ENCODE assay signal across 9 cellular contexts in genomic region chr20:31664696-31665354, GRCh38. TPM values are rescaled to one million over a fixed set of nuclear protein-coding genes. Genes with fewer than 3 reads are reported as not detected.
A peak's percentile ranks its signal among the peaks of the same experiment; 100 is the strongest.
DNase-seq lines count a peak whose midpoint lies in the region; ATAC-seq and TF ChIP-seq lines count a peak whose summit lies in the region.
"Had no signal": no experiment of that assay in that cellular context is flagged by ENCODE, and none has a peak within 500 bp of the region (broad histone marks: within the 10 kb centered on the region; RNA-seq: fewer than 3 reads in every experiment).

No MANE protein-coding gene starts in this region.

- H3K4me1 ChIP-seq in mucosa of rectum (ENCODE audit: control insufficient read depth in 2 of 2, insufficient read depth in 2 of 2, low read length in 2 of 2), result peaks cover 60 to 66% of the 10 kb centered on the region in 2 donors
- no peaks in the 10 kb centered on the region for H3K4me1 ChIP-seq in urinary bladder (ENCODE audit: insufficient read depth)

- peak overlapping the region; percentile 31 to 34 for H3K9ac ChIP-seq in mucosa of rectum (ENCODE audit: low read depth in 1 of 2, low read length in 2 of 2)

- H3K4me1 Mint-ChIP-seq in activated naive CD4-positive, alpha-beta T cell treated with anti-CD3 and anti-CD28 coated beads, Interleukin-2, amount 50 U/mL, for 24 hours, result peaks cover 59% of the 10 kb centered on the region
- H3K4me1 Mint-ChIP-seq in brain, result peaks cover 54% of the 10 kb centered on the region

- H3K27ac ChIP-seq in mucosa of rectum (ENCODE audit: low read depth in 2 of 2, low read length in 2 of 2) (peak overlapping the region; percentile 88 to 92), urinary bladder (ENCODE audit: low read depth) (peak overlapping the region; percentile 23)

- no peak for ATAC-seq in omental fat pad (ENCODE audit: low FRiP score)

- no peaks in the 10 kb centered on the region for H3K9me3 ChIP-seq in mucosa of rectum (ENCODE audit: control insufficient read depth in 2 of 2, low read length in 2 of 2)

- no peaks in the 10 kb centered on the region for H3K9me3 Mint-ChIP-seq in activated naive CD4-positive, alpha-beta T cell treated with anti-CD3 and anti-CD28 coated beads, Interleukin-2, amount 50 U/mL, for 24 hours
- no peaks in the 10 kb centered on the region for H3K9me3 Mint-ChIP-seq in brain

- TF ChIP-seq CTCF in brain (conservative IDR thresholded peaks at IDR 0.05), result no peak
- no peak for TF ChIP-seq CTCF in omental fat pad (IDR thresholded peaks at IDR 0.05)

- H3K36me3 ChIP-seq in mucosa of rectum (ENCODE audit: control insufficient read depth in 2 of 2, insufficient read depth in 2 of 2, low read length in 2 of 2), result peaks cover 15 to 17% of the 10 kb centered on the region in 2 donors
- H3K36me3 ChIP-seq in urinary bladder (ENCODE audit: insufficient read depth), result no peaks in the 10 kb centered on the region

- DNase-seq in activated naive CD4-positive, alpha-beta T cell treated with anti-CD3 and anti-CD28 coated beads, Interleukin-2, amount 50 U/mL, for 16 hours, result no peak
- DNase-seq in H4 (ENCODE audit: low spot score) (no peak), NCI-H1417 treated with DMSO at 0.1 percent for 48 hours (lab: John Stamatoyannopoulos, UW) (no peak), omental fat pad (ENCODE audit: low spot score) (no peak)

- H3K4me3 ChIP-seq in mucosa of rectum (ENCODE audit: low read length in 2 of 2), result peak overlapping the region in 1 of 2 donors; percentile 37
- H3K4me3 ChIP-seq in urinary bladder (ENCODE audit: low read depth, low read length), result no peak overlapping the region

- WGBS in urinary bladder, result 56% methylated on average over 2 of the region's 2 CpGs

- H3K27ac Mint-ChIP-seq in activated naive CD4-positive, alpha-beta T cell treated with anti-CD3 and anti-CD28 coated beads, Interleukin-2, amount 50 U/mL, for 24 hours, result peak overlapping the region; percentile 30
- H3K27ac Mint-ChIP-seq in brain, result peak overlapping the region; percentile 7 to 90 (median 72)

- H3K4me3 Mint-ChIP-seq in activated naive CD4-positive, alpha-beta T cell treated with anti-CD3 and anti-CD28 coated beads, Interleukin-2, amount 50 U/mL, for 24 hours, result no peak overlapping the region
- no peak overlapping the region for H3K4me3 Mint-ChIP-seq in brain

- H3K27me3 ChIP-seq in mucosa of rectum (ENCODE audit: control insufficient read depth in 2 of 2, insufficient read depth in 2 of 2, low read length in 2 of 2), result no peaks in the 10 kb centered on the region

- no peaks in the 10 kb centered on the region for H3K27me3 Mint-ChIP-seq in activated naive CD4-positive, alpha-beta T cell treated with anti-CD3 and anti-CD28 coated beads, Interleukin-2, amount 50 U/mL, for 24 hours
- H3K27me3 Mint-ChIP-seq in brain, result no peaks in the 10 kb centered on the region

- H3K36me3 Mint-ChIP-seq in activated naive CD4-positive, alpha-beta T cell treated with anti-CD3 and anti-CD28 coated beads, Interleukin-2, amount 50 U/mL, for 24 hours, result peaks cover 9% of the 10 kb centered on the region
- H3K36me3 Mint-ChIP-seq in brain, result peaks cover 25% of the 10 kb centered on the region

RNA-seq across cellular contexts. Expression of gene COX4I2, which starts 27.1 kb away (rescaled TPM):
- polyA plus RNA-seq in brain (ENCODE audit: insufficient read depth, low read depth, low replicate concordance), result 6.3 TPM
- 4.8 TPM for total RNA-seq in urinary bladder
- 10.1 TPM for polyA plus RNA-seq in urinary bladder
- total RNA-seq in H4 (2014; rRNA removed; shearing (Covaris generic)), result not detected in 2 replicates
- total RNA-seq in omental fat pad, result 10 to 100 TPM in 1 of 4 donors, 1 to 10 TPM in 2, not detected in 1; 1.0 to 17.0 (median 1.8) TPM
- total RNA-seq: bronchial epithelial cell had no signal

RNA-seq across cellular contexts. Expression of gene BCL2L1, which starts 57.8 kb away (rescaled TPM):
- polyA plus RNA-seq in brain (ENCODE audit: insufficient read depth, low read depth, low replicate concordance), result 184 TPM
- total RNA-seq in urinary bladder, result 24.2 TPM
- 61.3 TPM for polyA plus RNA-seq in urinary bladder
- total RNA-seq in H4 (2014; rRNA removed; shearing (Covaris generic)), result 34.2 and 42.6 TPM in 2 replicates
- 100 to 1,000 TPM in 2 of 4 donors, 10 to 100 TPM in 2; 65.0 to 140 (median 112) TPM for total RNA-seq in omental fat pad

RNA-seq across cellular contexts. Expression of gene ID1, which starts 59.7 kb away (rescaled TPM):
- polyA plus RNA-seq in brain (ENCODE audit: insufficient read depth, low read depth, low replicate concordance) (109 TPM), urinary bladder (683 TPM)
- total RNA-seq in urinary bladder (500 TPM), omental fat pad (100 to 1,000 TPM; 437 to 878 (median 612) TPM)
- 410 and 489 TPM in 2 replicates for total RNA-seq in H4 (2014; rRNA removed; shearing (Covaris generic))
